ENCODE assay signal across 26 cellular contexts in genomic region chr6:46262928-46263708, GRCh38.
"Had no signal": no experiment of that assay in that cellular context is flagged by ENCODE, and none has a peak within 500 bp of the region (broad histone marks: within the 10 kb centered on the region; RNA-seq: fewer than 3 reads in every experiment).

No MANE protein-coding gene starts in this region.

- H3K36me3 Mint-ChIP-seq: activated CD8-positive, alpha-beta memory T cell treated with anti-CD3 and anti-CD28 coated beads, Interleukin-2, amount 10 ng/mL, durations not matched to agents 7 days and 5 days; immature natural killer cell; mesothelial cell of epicardium; naive thymus-derived CD8-positive, alpha-beta T cell; neural progenitor cell; T-cell had no signal

- ATAC-seq: activated CD4-positive, CD25-positive, alpha-beta regulatory T cell treated with anti-CD3 and anti-CD28 coated beads, Interleukin-2, amount 50 U/mL, for 24 hours; activated CD8-positive, alpha-beta memory T cell treated with anti-CD3 and anti-CD28 coated beads, Interleukin-2, amount 10 ng/mL, durations not matched to agents 7 days and 5 days; activated CD8-positive, alpha-beta T cell treated with anti-CD3 and anti-CD28 coated beads for 36 hours; activated naive CD8-positive, alpha-beta T cell treated with anti-CD3 and anti-CD28 coated beads, Interleukin-2, amount 50 U/mL, for 24 hours; effector memory CD8-positive, alpha-beta T cell; esophagus mucosa; left lobe of liver; naive thymus-derived CD8-positive, alpha-beta T cell; T-cell had no signal

- H3K36me3 ChIP-seq: brain microvascular endothelial cell, neural progenitor cell, tibial artery had no signal

- H3K4me3 ChIP-seq: hepatocyte, neural progenitor cell, tibial artery had no signal

- H3K4me3 Mint-ChIP-seq: activated CD4-positive, alpha-beta T cell treated with anti-CD3 and anti-CD28 coated beads, Interleukin-2, amount 10 ng/mL, durations not matched to agents 24 days and 14 days; activated CD8-positive, alpha-beta memory T cell treated with anti-CD3 and anti-CD28 coated beads, Interleukin-2, amount 10 ng/mL, durations not matched to agents 7 days and 5 days; activated CD8-positive, alpha-beta T cell treated with anti-CD3 and anti-CD28 coated beads for 36 hours; activated naive CD8-positive, alpha-beta T cell treated with anti-CD3 and anti-CD28 coated beads, Interleukin-2, amount 50 U/mL, for 24 hours; activated T-helper 1 cell treated with anti-CD3 and anti-CD28 coated beads, Interleukin-12 subunit alpha, Interleukin-12 subunit beta, Interleukin-2, Interleukin-4 antibody, amounts not matched to agents 30 ng/mL and 10 ng/mL and 1 ng/mL, durations not matched to agents 14 hours and 24 hours and 36 hours; central memory CD8-positive, alpha-beta T cell; effector memory CD8-positive, alpha-beta T cell; immature natural killer cell; mesothelial cell of epicardium; naive thymus-derived CD8-positive, alpha-beta T cell; neural progenitor cell; stimulated activated naive CD8-positive, alpha-beta T cell treated with anti-CD3 and anti-CD28 coated beads, Interleukin-15, Interleukin-2, amounts not matched to agents 100 ng/mL and 50 ng/mL, for 24 hours; T-cell; T-helper 2 cell treated with Interferon-gamma antibody and Interleukin-4, amounts not matched to agents 5 μg/mL and 100 μg/mL, for 36 hours had no signal

- H3K27ac ChIP-seq: brain microvascular endothelial cell, hepatocyte, neural progenitor cell, tibial artery, VCaP had no signal

- DNase-seq: activated CD4-positive, alpha-beta T cell treated with anti-CD3 and anti-CD28 coated beads, Interleukin-2, amount 10 ng/mL, durations not matched to agents 24 days and 14 days; activated CD8-positive, alpha-beta memory T cell treated with anti-CD3 and anti-CD28 coated beads, Interleukin-2, amount 10 ng/mL, durations not matched to agents 7 days and 5 days; activated CD8-positive, alpha-beta T cell treated with anti-CD3 and anti-CD28 coated beads for 36 hours; activated gamma-delta T cell; activated naive CD4-positive, alpha-beta T cell treated with anti-CD3 and anti-CD28 coated beads, Interleukin-2, amount 50 U/mL, for 16 hours; activated naive CD8-positive, alpha-beta T cell treated with anti-CD3 and anti-CD28 coated beads, Interleukin-2, amount 50 U/mL, for 24 hours; activated T-cell treated with anti-CD3 and anti-CD28 coated beads for 4 hours; brain microvascular endothelial cell; effector memory CD8-positive, alpha-beta T cell; immature natural killer cell; naive thymus-derived CD8-positive, alpha-beta T cell; posterior cingulate gyrus; stimulated activated CD4-positive, alpha-beta T cell treated with anti-CD3 and anti-CD28 coated beads, Interleukin-12 subunit alpha, Interleukin-12 subunit beta, amount 100 ng/mL, for 4 hours; T-cell; tibial artery had no signal

- H3K4me1 Mint-ChIP-seq: activated CD4-positive, alpha-beta T cell treated with anti-CD3 and anti-CD28 coated beads, Interleukin-2, amount 10 ng/mL, durations not matched to agents 24 days and 14 days; activated naive CD8-positive, alpha-beta T cell treated with anti-CD3 and anti-CD28 coated beads, Interleukin-2, amount 50 U/mL, for 24 hours; central memory CD8-positive, alpha-beta T cell; immature natural killer cell; naive thymus-derived CD8-positive, alpha-beta T cell; neural progenitor cell; T-cell had no signal

- H3K4me1 ChIP-seq: neural progenitor cell had no signal

- H3K9me3 ChIP-seq: tibial artery had no signal

- H3K27me3 Mint-ChIP-seq: central memory CD8-positive, alpha-beta T cell; effector memory CD8-positive, alpha-beta T cell had no signal

- H3K9me3 Mint-ChIP-seq: activated CD4-positive, alpha-beta T cell treated with anti-CD3 and anti-CD28 coated beads, Interleukin-2, amount 10 ng/mL, durations not matched to agents 24 days and 14 days; activated CD8-positive, alpha-beta T cell treated with anti-CD3 and anti-CD28 coated beads for 36 hours; activated naive CD8-positive, alpha-beta T cell treated with anti-CD3 and anti-CD28 coated beads, Interleukin-2, amount 50 U/mL, for 24 hours; activated T-helper 1 cell treated with anti-CD3 and anti-CD28 coated beads, Interleukin-12 subunit alpha, Interleukin-12 subunit beta, Interleukin-2, Interleukin-4 antibody, amounts not matched to agents 30 ng/mL and 10 ng/mL and 1 ng/mL, durations not matched to agents 14 hours and 24 hours and 36 hours; central memory CD8-positive, alpha-beta T cell; effector memory CD8-positive, alpha-beta T cell; immature natural killer cell; mesothelial cell of epicardium; naive thymus-derived CD8-positive, alpha-beta T cell; neural progenitor cell; stimulated activated naive CD8-positive, alpha-beta T cell treated with anti-CD3 and anti-CD28 coated beads, Interleukin-15, Interleukin-2, amounts not matched to agents 100 ng/mL and 50 ng/mL, for 24 hours; T-cell; T-helper 2 cell treated with Interferon-gamma antibody and Interleukin-4, amounts not matched to agents 5 μg/mL and 100 μg/mL, for 36 hours had no signal

- H3K27ac Mint-ChIP-seq: activated CD4-positive, alpha-beta T cell treated with anti-CD3 and anti-CD28 coated beads, Interleukin-2, amount 10 ng/mL, durations not matched to agents 24 days and 14 days; activated CD8-positive, alpha-beta memory T cell treated with anti-CD3 and anti-CD28 coated beads, Interleukin-2, amount 10 ng/mL, durations not matched to agents 7 days and 5 days; activated CD8-positive, alpha-beta T cell treated with anti-CD3 and anti-CD28 coated beads for 36 hours; activated naive CD8-positive, alpha-beta T cell treated with anti-CD3 and anti-CD28 coated beads, Interleukin-2, amount 50 U/mL, for 24 hours; activated T-helper 1 cell treated with anti-CD3 and anti-CD28 coated beads, Interleukin-12 subunit alpha, Interleukin-12 subunit beta, Interleukin-2, Interleukin-4 antibody, amounts not matched to agents 30 ng/mL and 10 ng/mL and 1 ng/mL, durations not matched to agents 14 hours and 24 hours and 36 hours; effector memory CD8-positive, alpha-beta T cell; mesothelial cell of epicardium; naive thymus-derived CD8-positive, alpha-beta T cell; neural progenitor cell; stimulated activated naive CD8-positive, alpha-beta T cell treated with anti-CD3 and anti-CD28 coated beads, Interleukin-15, Interleukin-2, amounts not matched to agents 100 ng/mL and 50 ng/mL, for 24 hours; T-cell; T-helper 2 cell treated with Interferon-gamma antibody and Interleukin-4, amounts not matched to agents 5 μg/mL and 100 μg/mL, for 36 hours had no signal
